14 cellular contexts compared by ENCODE assay signal in the genomic region with DNA sequence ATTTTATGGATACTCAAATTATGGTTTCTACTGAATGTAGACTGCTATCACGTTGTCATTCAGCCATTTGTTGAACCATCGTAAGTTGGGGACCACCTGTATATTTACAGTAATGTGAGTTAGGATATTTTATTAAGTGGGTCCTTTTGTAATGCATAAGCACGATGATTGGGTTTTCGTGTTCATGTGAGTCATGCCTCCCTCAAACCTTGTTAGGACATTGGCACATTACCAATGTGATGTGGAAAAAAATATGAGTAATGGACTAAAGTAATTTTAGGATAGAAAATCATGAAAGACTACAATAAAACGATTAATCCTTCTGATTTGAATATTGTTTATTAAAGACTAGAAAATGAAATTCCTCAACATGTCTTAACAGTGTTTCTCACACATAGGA.
DNase-seq lines count a peak whose midpoint lies in the region; ATAC-seq and TF ChIP-seq lines count a peak whose summit lies in the region.
"Had no signal": no experiment of that assay in that cellular context is flagged by ENCODE, and none has a peak within 500 bp of the region (broad histone marks: within the 10 kb centered on the region; RNA-seq: fewer than 3 reads in every experiment).

No MANE protein-coding gene starts in this region.

- H3K36me3 ChIP-seq in ACC112 (ENCODE audit: insufficient read depth, low read length): peaks cover 26% of the 10 kb centered on the region

- no peaks in the 10 kb centered on the region for H3K27me3 ChIP-seq in ACC112 (ENCODE audit: insufficient read depth, low read length)
- H3K27me3 ChIP-seq: stomach had no signal

- ATAC-seq in GM21723 (IDR thresholded peaks at IDR 0.05; ENCODE audit: unreplicated experiment) (no peak), GM19035 (IDR thresholded peaks at IDR 0.05; ENCODE audit: unreplicated experiment) (no peak)

- peak; percentile 51 for DNase-seq in GM04504 (ENCODE audit: low read depth)
- DNase-seq in amniotic epithelial cell (ENCODE audit: low read depth): peak; percentile 59
- DNase-seq in foreskin fibroblast: peak; percentile 71 to 89
- DNase-seq in retina: no peak
- DNase-seq in RPMI8226: no peak
- DNase-seq: activated T-cell treated with anti-CD3 and anti-CD28 coated beads for 4 hours; NCI-H187; NCI-H82; stimulated activated CD4-positive, alpha-beta T cell treated with anti-CD3 and anti-CD28 coated beads, Interleukin-4, amount 100 ng/mL, for 24 hours; stomach had no signal

- H3K4me3 ChIP-seq in ACC112 (ENCODE audit: low read depth, low read length): peak overlapping the region; percentile 35; the same call in 1 of the 2 replicates
- H3K4me3 ChIP-seq in foreskin fibroblast (ENCODE audit: low read depth in 1 of 2, low read length in 2 of 2): no peak overlapping the region
- H3K4me3 ChIP-seq: stomach had no signal

- H2AFZ ChIP-seq in ACC112 (ENCODE audit: low read length, unreplicated experiment): no peak overlapping the region

- H3K4me1 ChIP-seq in ACC112 (ENCODE audit: control insufficient read depth, insufficient read depth, low read length, unreplicated experiment): peaks cover 30% of the 10 kb centered on the region

- no peak for TF ChIP-seq CTCF in foreskin fibroblast (IDR thresholded peaks at IDR 0.05; ENCODE audit: low read depth, low read length)

- H3K27ac ChIP-seq in ACC112 (ENCODE audit: low read depth, low read length): peak overlapping the region; percentile 69
- H3K27ac ChIP-seq: C4-2B, stomach had no signal

- peaks cover 48% of the 10 kb centered on the region for H3K79me2 ChIP-seq in ACC112 (ENCODE audit: control insufficient read depth, insufficient read depth, low read length, unreplicated experiment)

Comparison
In these comparisons a context has a peak if more than half of its experiments do, and no peak if none do; other contexts are left out.
1. DNase-seq: peak in GM04504 (single experiment), amniotic epithelial cell (single experiment) and foreskin fibroblast (2 of 2); none in retina (single experiment) and RPMI8226 (single experiment).